ENCODE assay signal across 25 cellular contexts in the genomic region with DNA sequence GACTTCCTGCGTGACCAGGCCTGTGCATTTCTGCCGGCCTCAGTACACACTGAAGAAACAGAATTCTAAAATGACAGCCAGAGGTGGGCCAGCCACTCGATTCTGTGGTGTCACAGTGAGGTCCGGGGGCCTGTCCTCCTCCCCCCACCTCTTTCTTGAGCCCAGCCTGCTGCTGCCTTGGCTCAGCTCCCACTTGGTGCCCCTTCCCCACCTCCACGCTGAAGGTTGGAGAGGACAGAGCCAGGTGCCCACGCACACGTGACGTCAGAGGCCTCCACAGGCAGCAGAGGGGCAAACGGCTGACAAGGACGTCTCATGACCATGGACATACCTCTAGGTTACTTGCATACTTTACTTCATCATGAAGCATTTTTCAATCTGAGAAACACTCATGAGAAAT.
"Had no signal": no experiment of that assay in that cellular context is flagged by ENCODE, and none has a peak within 500 bp of the region (broad histone marks: within the 10 kb centered on the region; RNA-seq: fewer than 3 reads in every experiment).

No MANE protein-coding gene starts in this region.

- DNase-seq: activated B cell treated with CpG ODN at 0.5 μM for 24 hours; activated CD4-positive, alpha-beta T cell treated with anti-CD3 and anti-CD28 coated beads for 1 hour; activated CD4-positive, alpha-beta T cell treated with anti-CD3 and anti-CD28 coated beads, Interleukin-2, amount 10 ng/mL, durations not matched to agents 24 days and 14 days; activated CD4-positive, alpha-beta T cell treated with anti-CD3 and anti-CD28 coated beads, Interleukin-2, amount 50 U/mL, for 48 hours; activated CD8-positive, alpha-beta memory T cell treated with anti-CD3 and anti-CD28 coated beads for 24 hours; activated gamma-delta T cell treated with Interleukin-2 at 50 U/mL for 16 hours; activated naive CD4-positive, alpha-beta T cell treated with anti-CD3 and anti-CD28 coated beads, Interleukin-2, amount 10 ng/mL, durations not matched to agents 7 days and 5 days; activated naive CD8-positive, alpha-beta T cell treated with anti-CD3 and anti-CD28 coated beads for 36 hours; activated T-cell treated with anti-CD3 and anti-CD28 coated beads, Interleukin-2, amount 50 U/mL, for 4 hours; caudate nucleus; KG1; NCI-H1092; NCI-H1417; NCI-H2029; NCI-H2107; NCI-H2171 treated with DMSO at 0.1 percent for 48 hours; NCI-H226; NCI-H510A; NCI-H526 treated with DMSO at 0.1 percent for 48 hours; NCI-H82; T-cell; T-helper 2 cell; T1000 had no signal

- H3K27ac Mint-ChIP-seq: activated B cell treated with CpG ODN at 0.5 μM for 24 hours; activated CD4-positive, alpha-beta T cell treated with anti-CD3 and anti-CD28 coated beads, Interleukin-2, amount 10 ng/mL, durations not matched to agents 24 days and 14 days; activated naive CD4-positive, alpha-beta T cell treated with anti-CD3 and anti-CD28 coated beads, Interleukin-2, amount 10 ng/mL, durations not matched to agents 7 days and 5 days; activated naive CD8-positive, alpha-beta T cell treated with anti-CD3 and anti-CD28 coated beads for 36 hours; T-cell had no signal

- ATAC-seq: activated T-cell treated with anti-CD3 and anti-CD28 coated beads, Interleukin-2, amount 50 U/mL, for 4 hours; Right ventricle myocardium inferior; T-cell had no signal

- H3K27ac ChIP-seq: SK-N-MC had no signal

- H3K4me1 Mint-ChIP-seq: activated B cell treated with CpG ODN at 0.5 μM for 24 hours; activated CD4-positive, alpha-beta T cell treated with anti-CD3 and anti-CD28 coated beads, Interleukin-2, amount 10 ng/mL, durations not matched to agents 24 days and 14 days; activated naive CD4-positive, alpha-beta T cell treated with anti-CD3 and anti-CD28 coated beads, Interleukin-2, amount 10 ng/mL, durations not matched to agents 7 days and 5 days; activated naive CD8-positive, alpha-beta T cell treated with anti-CD3 and anti-CD28 coated beads for 36 hours; T-cell had no signal

- H3K4me3 Mint-ChIP-seq: activated B cell treated with CpG ODN at 0.5 μM for 24 hours; activated CD4-positive, alpha-beta T cell treated with anti-CD3 and anti-CD28 coated beads, Interleukin-2, amount 10 ng/mL, durations not matched to agents 24 days and 14 days; activated naive CD4-positive, alpha-beta T cell treated with anti-CD3 and anti-CD28 coated beads, Interleukin-2, amount 10 ng/mL, durations not matched to agents 7 days and 5 days; activated naive CD8-positive, alpha-beta T cell treated with anti-CD3 and anti-CD28 coated beads for 36 hours; activated T-cell treated with anti-CD3 and anti-CD28 coated beads, Interleukin-2, amount 50 U/mL, for 4 hours; T-cell had no signal

- H3K36me3 Mint-ChIP-seq: activated naive CD4-positive, alpha-beta T cell treated with anti-CD3 and anti-CD28 coated beads, Interleukin-2, amount 10 ng/mL, durations not matched to agents 7 days and 5 days; T-cell had no signal

- H3K27me3 Mint-ChIP-seq: activated B cell treated with CpG ODN at 0.5 μM for 24 hours; activated CD4-positive, alpha-beta T cell treated with anti-CD3 and anti-CD28 coated beads, Interleukin-2, amount 10 ng/mL, durations not matched to agents 24 days and 14 days; activated naive CD4-positive, alpha-beta T cell treated with anti-CD3 and anti-CD28 coated beads, Interleukin-2, amount 10 ng/mL, durations not matched to agents 7 days and 5 days; activated naive CD8-positive, alpha-beta T cell treated with anti-CD3 and anti-CD28 coated beads for 36 hours had no signal

- H3K4me3 ChIP-seq: SK-N-MC had no signal
